In the genomic region with DNA sequence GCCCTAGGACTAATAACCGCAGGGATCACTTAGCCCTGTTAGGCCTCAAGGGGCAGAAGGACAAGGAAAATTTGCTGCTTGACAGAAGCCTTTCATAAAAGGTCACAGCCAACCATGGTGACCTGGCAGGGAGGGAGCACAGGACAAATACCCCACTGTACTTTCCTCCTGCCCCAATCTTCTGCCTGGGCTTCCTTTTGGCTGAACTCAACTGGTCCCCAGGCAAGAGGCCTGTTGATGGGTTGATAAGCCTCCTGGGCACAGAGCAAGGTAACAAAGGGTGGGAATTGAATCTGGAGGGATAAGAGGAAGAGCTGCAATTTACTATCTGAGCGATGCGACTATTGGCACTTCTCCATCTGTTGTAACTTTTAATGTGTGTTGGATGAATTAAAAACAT, we compare ENCODE assay signal across 19 cellular contexts.
A peak's percentile ranks its signal among the peaks of the same experiment; 100 is the strongest.
DNase-seq lines count a peak whose midpoint lies in the region; ATAC-seq and TF ChIP-seq lines count a peak whose summit lies in the region.
"Had no signal": no experiment of that assay in that cellular context is flagged by ENCODE, and none has a peak within 500 bp of the region (broad histone marks: within the 10 kb centered on the region; RNA-seq: fewer than 3 reads in every experiment).

No MANE protein-coding gene starts in this region.

- no peaks in the 10 kb centered on the region for H3K27me3 ChIP-seq in BE2C
- H3K27me3 ChIP-seq in mesendoderm (ENCODE audit: insufficient read depth, low read length, poor library complexity): no peaks in the 10 kb centered on the region
- no peaks in the 10 kb centered on the region for H3K27me3 ChIP-seq in body of pancreas
- H3K27me3 ChIP-seq: BLaER1 treated with 17β-estradiol and CSF1 and Interleukin-3, amounts not matched to agents 10 nM and 100 nM had no signal

- H2BK5ac ChIP-seq in mesendoderm (ENCODE audit: low read length): no peak overlapping the region

- H3K27ac Mint-ChIP-seq in glutamatergic neuron (ENCODE audit: unreplicated experiment): no peak overlapping the region
- H3K27ac Mint-ChIP-seq in activated T-cell treated with anti-CD3 and anti-CD28 coated beads, Interleukin-2, amount 50 U/mL, for 72 hours: no peak overlapping the region
- H3K27ac Mint-ChIP-seq: CD4-positive, alpha-beta T cell; CD8-positive, alpha-beta T cell had no signal

- no peak overlapping the region for H3K4ac ChIP-seq in mesendoderm (ENCODE audit: low read depth, low read length)

- no peak overlapping the region for H4K8ac ChIP-seq in mesendoderm (ENCODE audit: low read depth, low read length)

- TF ChIP-seq CTCF in BE2C (IDR thresholded peaks at IDR 0.05; ENCODE audit: low read depth, low read length) (no peak), glutamatergic neuron (IDR thresholded peaks at IDR 0.05; ENCODE audit: partially characterized antibody, unreplicated experiment) (no peak), body of pancreas (IDR thresholded peaks at IDR 0.05) (no peak)

- H3K4me3 ChIP-seq in BE2C (ENCODE audit: low read depth, low read length) (no peak overlapping the region), mesendoderm (ENCODE audit: low read length) (no peak overlapping the region), body of pancreas (no peak overlapping the region)
- H3K4me3 ChIP-seq: BLaER1 treated with 17β-estradiol and CSF1 and Interleukin-3, amounts not matched to agents 10 nM and 100 nM; GM12878 had no signal

- no peak overlapping the region for H3K56ac ChIP-seq in mesendoderm (ENCODE audit: low read length)

- TF ChIP-seq POLR2A in body of pancreas (IDR thresholded peaks at IDR 0.05): no peak

- H2AK5ac ChIP-seq in mesendoderm (ENCODE audit: low read length): no peak overlapping the region

- H3K9me3 Mint-ChIP-seq in glutamatergic neuron (ENCODE audit: unreplicated experiment): peaks cover 2% of the 10 kb centered on the region
- peaks cover 2% of the 10 kb centered on the region in 2 donors for H3K9me3 Mint-ChIP-seq in activated T-cell treated with anti-CD3 and anti-CD28 coated beads, Interleukin-2, amount 50 U/mL, for 72 hours
- H3K9me3 Mint-ChIP-seq: CD4-positive, alpha-beta T cell; CD8-positive, alpha-beta T cell had no signal

- H3K4me1 Mint-ChIP-seq in glutamatergic neuron (ENCODE audit: low read depth, unreplicated experiment): peaks cover 6% of the 10 kb centered on the region
- H3K4me1 Mint-ChIP-seq in activated T-cell treated with anti-CD3 and anti-CD28 coated beads, Interleukin-2, amount 50 U/mL, for 72 hours (ENCODE audit: low read depth): no peaks in the 10 kb centered on the region

- ATAC-seq in activated T-cell treated with anti-CD3 and anti-CD28 coated beads, Interleukin-2, amount 50 U/mL, for 72 hours (replicated peaks in 1 of 2): no peak
- ATAC-seq in body of pancreas: no peak
- ATAC-seq: CD8-positive, alpha-beta T cell; GM12878 had no signal

- H3K9ac ChIP-seq in mesendoderm (ENCODE audit: low read length): no peak overlapping the region
- H3K9ac ChIP-seq: BLaER1 treated with 17β-estradiol and CSF1 and Interleukin-3, amounts not matched to agents 10 nM and 100 nM had no signal

- H3K36me3 ChIP-seq in BE2C: no peaks in the 10 kb centered on the region
- H3K36me3 ChIP-seq in mesendoderm (ENCODE audit: control insufficient read depth, insufficient read depth, low read length): no peaks in the 10 kb centered on the region
- no peaks in the 10 kb centered on the region for H3K36me3 ChIP-seq in body of pancreas (replicated peaks in 1 of 2; ENCODE audit: insufficient read depth in 1 of 2, low read depth in 2 of 2)
- H3K36me3 ChIP-seq: BLaER1 treated with 17β-estradiol and CSF1 and Interleukin-3, amounts not matched to agents 10 nM and 100 nM had no signal

- no peak overlapping the region for H2BK15ac ChIP-seq in mesendoderm (replicated peaks; ENCODE audit: low read depth)

- intact Hi-C loops in body of pancreas (cut with DNase I): no loop called here

- H3K27ac ChIP-seq in mesendoderm (ENCODE audit: low read depth, low read length) (no peak overlapping the region), body of pancreas (no peak overlapping the region)
- H3K27ac ChIP-seq: BLaER1 treated with 17β-estradiol and CSF1 and Interleukin-3, amounts not matched to agents 10 nM and 100 nM; C4-2B had no signal

- H3K79me1 ChIP-seq in mesendoderm (ENCODE audit: low read length): no peaks in the 10 kb centered on the region

- WGBS in mesendoderm (ENCODE audit: extremely low coverage, insufficient coverage, low lambda C conversion rate): no CpG with 5 or more reads among the region's 3 CpGs
- 92 to 97% methylated on average over 3 of the region's 3 CpGs for WGBS in body of pancreas, 2 donors

- no peak overlapping the region for H3K4me2 ChIP-seq in mesendoderm (ENCODE audit: low read length)
- H3K4me2 ChIP-seq: BLaER1 treated with 17β-estradiol and CSF1 and Interleukin-3, amounts not matched to agents 10 nM and 100 nM had no signal

- H3K36me3 Mint-ChIP-seq in glutamatergic neuron (ENCODE audit: unreplicated experiment): no peaks in the 10 kb centered on the region
- no peaks in the 10 kb centered on the region for H3K36me3 Mint-ChIP-seq in activated T-cell treated with anti-CD3 and anti-CD28 coated beads, Interleukin-2, amount 50 U/mL, for 72 hours (ENCODE audit: insufficient read depth in 2 of 2)
- H3K36me3 Mint-ChIP-seq: CD8-positive, alpha-beta T cell had no signal

- peaks cover 2% of the 10 kb centered on the region for H3K27me3 Mint-ChIP-seq in glutamatergic neuron (ENCODE audit: unreplicated experiment)
- H3K27me3 Mint-ChIP-seq in activated T-cell treated with anti-CD3 and anti-CD28 coated beads, Interleukin-2, amount 50 U/mL, for 72 hours (ENCODE audit: low read depth): no peaks in the 10 kb centered on the region
- H3K27me3 Mint-ChIP-seq: CD4-positive, alpha-beta T cell had no signal

- H3K4me1 ChIP-seq in BE2C (peaks cover 22% of the 10 kb centered on the region), mesendoderm (ENCODE audit: control insufficient read depth, low read depth, low read length) (no peaks in the 10 kb centered on the region), body of pancreas (no peaks in the 10 kb centered on the region)
- H3K4me1 ChIP-seq: BLaER1 treated with 17β-estradiol and CSF1 and Interleukin-3, amounts not matched to agents 10 nM and 100 nM; Caco-2 had no signal

- no peak overlapping the region for H2BK120ac ChIP-seq in mesendoderm (ENCODE audit: low read depth, low read length)

- H3K79me2 ChIP-seq in mesendoderm (ENCODE audit: control insufficient read depth, insufficient read depth, low read length): no peaks in the 10 kb centered on the region

- no peaks in the 10 kb centered on the region for H3K9me3 ChIP-seq in BE2C
- H3K9me3 ChIP-seq in body of pancreas: no peaks in the 10 kb centered on the region
- H3K9me3 ChIP-seq: BLaER1 treated with 17β-estradiol and CSF1 and Interleukin-3, amounts not matched to agents 10 nM and 100 nM; Caco-2 had no signal

- H3K18ac ChIP-seq in mesendoderm (ENCODE audit: low read length): no peak overlapping the region

- DNase-seq in BE2C (peak; percentile 59), ELF-1 (ENCODE audit: low read depth, low spot score) (peak; percentile 24), glutamatergic neuron (no peak), mesendoderm (peak; percentile 20), OCI-M2 (lab: John Stamatoyannopoulos, UW; ENCODE audit: unreplicated experiment) (no peak), body of pancreas (no peak), KG1 (lab: John Stamatoyannopoulos, UW) (no peak)
- no peak for DNase-seq in activated T-cell treated with anti-CD3 and anti-CD28 coated beads, Interleukin-2, amount 50 U/mL, for 72 hours
- DNase-seq: 8988T; ACHN; Caco-2; Calu3; CD4-positive, alpha-beta T cell; CD8-positive, alpha-beta T cell; DMS79 treated with DMSO at 0.1 percent for 48 hours; GDM1 had no signal

- H3K23ac ChIP-seq in mesendoderm (ENCODE audit: low read length): no peak overlapping the region

- H3K4me3 Mint-ChIP-seq in glutamatergic neuron (ENCODE audit: unreplicated experiment): peak overlapping the region; percentile 36
- H3K4me3 Mint-ChIP-seq in activated T-cell treated with anti-CD3 and anti-CD28 coated beads, Interleukin-2, amount 50 U/mL, for 72 hours: no peak overlapping the region
- H3K4me3 Mint-ChIP-seq: CD4-positive, alpha-beta T cell; CD8-positive, alpha-beta T cell had no signal

- no peak overlapping the region for H4K5ac ChIP-seq in mesendoderm (ENCODE audit: low read length)

Comparison
In these comparisons a context has a peak if more than half of its experiments do, and no peak if none do; other contexts are left out.
1. DNase-seq: peak in BE2C (single experiment), ELF-1 (single experiment) and mesendoderm (single experiment); none in glutamatergic neuron (single experiment), OCI-M2 (single experiment), activated T-cell treated with anti-CD3 and anti-CD28 coated beads, Interleukin-2, amount 50 U/mL, for 72 hours (0 of 2), body of pancreas (0 of 4) and KG1 (single experiment).